In genomic region chr1:170503691-170504090, GRCh38 we compare ENCODE assay signal across 23 cellular contexts.
"Had no signal": no experiment of that assay in that cellular context is flagged by ENCODE, and none has a peak within 500 bp of the region (broad histone marks: within the 10 kb centered on the region; RNA-seq: fewer than 3 reads in every experiment).

No MANE protein-coding gene starts in this region.

- H3K4me3 Mint-ChIP-seq: natural killer cell treated with Interleukin-12 subunit alpha and Interleukin-12 subunit beta and Interleukin-15 and Interleukin-18, amount 100 ng/mL, for 72 hours had no signal

- H3K27ac Mint-ChIP-seq: natural killer cell treated with Interleukin-12 subunit alpha and Interleukin-12 subunit beta and Interleukin-15 and Interleukin-18, amount 100 ng/mL, for 72 hours; progenitor cell of endocrine pancreas had no signal

- H3K4me3 ChIP-seq: coronary artery, esophagus muscularis mucosa, gastrocnemius medialis, heart right ventricle, lung, pancreas, suprapubic skin, thyroid gland, upper lobe of left lung, uterus had no signal

- H3K4me1 ChIP-seq: gastrocnemius medialis, pancreas, suprapubic skin, thyroid gland, upper lobe of left lung, uterus had no signal

- H3K36me3 Mint-ChIP-seq: natural killer cell treated with Interleukin-12 subunit alpha and Interleukin-12 subunit beta and Interleukin-15 and Interleukin-18, amount 100 ng/mL, for 72 hours had no signal

- H3K27ac ChIP-seq: coronary artery, esophagus muscularis mucosa, gastrocnemius medialis, heart right ventricle, pancreas, suprapubic skin, thyroid gland, upper lobe of left lung, uterus had no signal

- H3K36me3 ChIP-seq: esophagus muscularis mucosa, gastrocnemius medialis, heart right ventricle, pancreas, suprapubic skin, thyroid gland, upper lobe of left lung, uterus had no signal

- ATAC-seq: gastrocnemius medialis; left colon; left ventricle myocardium superior; natural killer cell treated with Interleukin-12 subunit alpha and Interleukin-12 subunit beta and Interleukin-15 and Interleukin-18, amount 100 ng/mL, for 72 hours; pancreas; right cardiac atrium; stimulated activated naive CD8-positive, alpha-beta T cell treated with anti-CD3 and anti-CD28 coated beads, Interleukin-15, Interleukin-2, amounts not matched to agents 100 U/mL and 50 U/mL, for 24 hours had no signal

- DNase-seq: effector CD4-positive, alpha-beta T cell; gastrocnemius medialis; heart right ventricle; hypothalamus; left colon; left ventricle myocardium superior; mesenchymal stem cell; midbrain; occipital lobe; pancreas; right cardiac atrium; small intestine; stimulated activated CD4-positive, alpha-beta T cell treated with anti-CD3 and anti-CD28 coated beads, Interleukin-12 subunit alpha, Interleukin-12 subunit beta, amount 100 ng/mL, for 4 hours; stimulated activated naive CD8-positive, alpha-beta T cell treated with anti-CD3 and anti-CD28 coated beads, Interleukin-15, Interleukin-2, amounts not matched to agents 100 U/mL and 50 U/mL, for 24 hours; thyroid gland; upper lobe of left lung; uterus had no signal

- H3K9me3 Mint-ChIP-seq: natural killer cell treated with Interleukin-12 subunit alpha and Interleukin-12 subunit beta and Interleukin-15 and Interleukin-18, amount 100 ng/mL, for 72 hours had no signal

- H3K9me3 ChIP-seq: esophagus muscularis mucosa, gastrocnemius medialis, pancreas, suprapubic skin, thyroid gland, upper lobe of left lung, uterus had no signal

- H3K27me3 ChIP-seq: esophagus muscularis mucosa, gastrocnemius medialis, heart right ventricle, pancreas, suprapubic skin, thyroid gland, upper lobe of left lung, uterus had no signal

- H3K27me3 Mint-ChIP-seq: progenitor cell of endocrine pancreas had no signal
